In genomic region chr17:76515291-76515949, GRCh38 we compare ENCODE assay signal across 9 cellular contexts. TPM values are rescaled to one million over a fixed set of nuclear protein-coding genes. Genes with fewer than 3 reads are reported as not detected.
DNase-seq lines count a peak whose midpoint lies in the region; ATAC-seq lines count a peak whose summit lies in the region.
"Had no signal": no experiment of that assay in that cellular context is flagged by ENCODE, and none has a peak within 500 bp of the region (broad histone marks: within the 10 kb centered on the region; RNA-seq: fewer than 3 reads in every experiment).

No MANE protein-coding gene starts in this region.

- in situ Hi-C loops in G401 (cut with HindIII; ENCODE audit: low sequenced_read_pairs) = no loop called here

- H3K36me3 Mint-ChIP-seq in activated T-cell treated with anti-CD3 and anti-CD28 coated beads, Interleukin-2, amount 50 U/mL, for 72 hours (ENCODE audit: insufficient read depth in 2 of 2) = no peaks in the 10 kb centered on the region

- peak; percentile 62 for ATAC-seq in GM19025 (IDR thresholded peaks at IDR 0.05; ENCODE audit: low read depth, unreplicated experiment)
- peak; percentile 91 for ATAC-seq in activated T-cell treated with anti-CD3 and anti-CD28 coated beads, Interleukin-2, amount 50 U/mL, for 72 hours (replicated peaks in 1 of 2)
- ATAC-seq in GM18868 (IDR thresholded peaks at IDR 0.05; ENCODE audit: unreplicated experiment) = no peak

- DNase-seq in MV-4-11 (lab: John Stamatoyannopoulos, UW) = peak; percentile 96
- peak; percentile 86 to 91 for DNase-seq in activated T-cell treated with anti-CD3 and anti-CD28 coated beads, Interleukin-2, amount 50 U/mL, for 72 hours
- peak; percentile 95 for DNase-seq in glomerular visceral epithelial cell (ENCODE audit: extremely low spot score)
- peak; percentile 56 for DNase-seq in stimulated activated CD4-positive, alpha-beta T cell treated with anti-CD3 and anti-CD28 coated beads, Interleukin-12 subunit alpha, Interleukin-12 subunit beta, amount 100 ng/mL, for 4 hours
- DNase-seq in G401 (ENCODE audit: low spot score) = no peak
- no peak for DNase-seq in OCI-M2 (lab: John Stamatoyannopoulos, UW; ENCODE audit: unreplicated experiment)

- H3K4me3 Mint-ChIP-seq in activated T-cell treated with anti-CD3 and anti-CD28 coated beads, Interleukin-2, amount 50 U/mL, for 72 hours = peak overlapping the region; percentile 53 to 80

- H3K27ac Mint-ChIP-seq in activated T-cell treated with anti-CD3 and anti-CD28 coated beads, Interleukin-2, amount 50 U/mL, for 72 hours = peak overlapping the region; percentile 95

- H3K4me1 Mint-ChIP-seq in activated T-cell treated with anti-CD3 and anti-CD28 coated beads, Interleukin-2, amount 50 U/mL, for 72 hours (ENCODE audit: low read depth) = peaks cover 54% of the 10 kb centered on the region

- H3K9me3 Mint-ChIP-seq in activated T-cell treated with anti-CD3 and anti-CD28 coated beads, Interleukin-2, amount 50 U/mL, for 72 hours = no peaks in the 10 kb centered on the region

- H3K27me3 Mint-ChIP-seq in activated T-cell treated with anti-CD3 and anti-CD28 coated beads, Interleukin-2, amount 50 U/mL, for 72 hours (ENCODE audit: low read depth) = no peaks in the 10 kb centered on the region

RNA-seq across cellular contexts. Expression of gene RHBDF2, which starts 14.2 kb away (rescaled TPM):
- 10 to 100 TPM; 38.7 to 39.0 TPM for total RNA-seq in activated T-cell treated with anti-CD3 and anti-CD28 coated beads, Interleukin-2, amount 50 U/mL, for 72 hours
- 4.1 and 13.1 TPM in 2 replicates for total RNA-seq in G401 (2014; rRNA removed; shearing (Covaris generic))

RNA-seq across cellular contexts. Expression of gene CYGB, which starts 22.1 kb away (rescaled TPM):
- total RNA-seq in activated T-cell treated with anti-CD3 and anti-CD28 coated beads, Interleukin-2, amount 50 U/mL, for 72 hours = under 1 TPM in 1 of 2 donors, not detected in 1; 0.44 TPM
- total RNA-seq in G401 (2014; rRNA removed; shearing (Covaris generic)) = 3.1 and 3.3 TPM in 2 replicates

RNA-seq across cellular contexts. Expression of gene PRCD, which starts 24.4 kb away (rescaled TPM):
- total RNA-seq in activated T-cell treated with anti-CD3 and anti-CD28 coated beads, Interleukin-2, amount 50 U/mL, for 72 hours = 1 to 10 TPM; 1.1 to 1.5 TPM
- total RNA-seq in G401 (2014; rRNA removed; shearing (Covaris generic)) = 9.4 and 12.2 TPM in 2 replicates

RNA-seq across cellular contexts. Expression of gene AANAT, which starts 48.0 kb away (rescaled TPM):
- not detected for total RNA-seq in activated T-cell treated with anti-CD3 and anti-CD28 coated beads, Interleukin-2, amount 50 U/mL, for 72 hours
- not detected in 2 replicates for total RNA-seq in G401 (2014; rRNA removed; shearing (Covaris generic))
- total RNA-seq: RPMI7951 had no signal

Comparison
In these comparisons a context has a peak if more than half of its experiments do, and no peak if none do; other contexts are left out.
1. DNase-seq: peak in MV-4-11 (single experiment), activated T-cell treated with anti-CD3 and anti-CD28 coated beads, Interleukin-2, amount 50 U/mL, for 72 hours (2 of 2), glomerular visceral epithelial cell (single experiment) and stimulated activated CD4-positive, alpha-beta T cell treated with anti-CD3 and anti-CD28 coated beads, Interleukin-12 subunit alpha, Interleukin-12 subunit beta, amount 100 ng/mL, for 4 hours (single experiment); none in G401 (single experiment) and OCI-M2 (single experiment).